10 cellular contexts compared by ENCODE assay signal in genomic region chr14:82855912-82856381, GRCh38.
DNase-seq lines count a peak whose midpoint lies in the region; ATAC-seq and TF ChIP-seq lines count a peak whose summit lies in the region.
"Had no signal": no experiment of that assay in that cellular context is flagged by ENCODE, and none has a peak within 500 bp of the region (broad histone marks: within the 10 kb centered on the region; RNA-seq: fewer than 3 reads in every experiment).

No MANE protein-coding gene starts in this region.

- intact Hi-C loops in posterior vena cava (cut with DNase I) = loop anchor here in 1 of 2 donors (10.0 kb wide), 1 partner anchor 609 kb away; no protein-coding TSS in a partner anchor
- intact Hi-C loops in left cardiac atrium (cut with DNase I) = no loop called here

- H3K4me3 ChIP-seq in GM06990 (replicated peaks; ENCODE audit: low read depth, low read length) = no peak overlapping the region

- peak; percentile 28 for TF ChIP-seq CTCF in GM06990 (IDR thresholded peaks at IDR 0.05; ENCODE audit: insufficient read depth, low read length, poor library complexity, severe bottlenecking)
- peak; percentile 62 to 69 (median 62) for TF ChIP-seq CTCF in nephron (IDR thresholded peaks at IDR 0.05; ENCODE audit: unreplicated experiment in 3 of 3)

- no peaks in the 10 kb centered on the region for H3K36me3 Mint-ChIP-seq in nephron (ENCODE audit: low read depth)
- H3K36me3 Mint-ChIP-seq: naive B cell had no signal

- no peak for DNase-seq in GM06990 (ENCODE audit: extremely low read depth, insufficient read length)
- peak; percentile 7 to 75 (median 30) for DNase-seq in NCI-H1417 (lab: John Stamatoyannopoulos, UW)
- peak; percentile 95 for DNase-seq in astrocyte of the hippocampus (ENCODE audit: low read depth, low spot score)
- no peak for DNase-seq in posterior vena cava (ENCODE audit: low spot score)
- DNase-seq in activated effector memory CD4-positive, alpha-beta T cell treated with anti-CD3 and anti-CD28 coated beads, Interleukin-2, amount 50 U/mL, for 16 hours = no peak
- no peak for DNase-seq in left cardiac atrium
- DNase-seq: naive B cell had no signal

- H3K4me1 Mint-ChIP-seq in nephron = peaks cover 30% of the 10 kb centered on the region
- H3K4me1 Mint-ChIP-seq: naive B cell had no signal

- H3K9me3 Mint-ChIP-seq in nephron = no peaks in the 10 kb centered on the region

- ATAC-seq in GM19463 (IDR thresholded peaks at IDR 0.05; ENCODE audit: unreplicated experiment) = no peak
- ATAC-seq in left cardiac atrium = no peak
- ATAC-seq: HCT116 had no signal

- H3K27ac Mint-ChIP-seq in nephron = peak overlapping the region; percentile 15 to 83 (median 49)
- H3K27ac Mint-ChIP-seq: naive B cell had no signal

- H3K36me3 ChIP-seq in GM06990 (ENCODE audit: control insufficient read depth, insufficient read depth, low read length) = no peaks in the 10 kb centered on the region

- H3K4me3 Mint-ChIP-seq in nephron = no peak overlapping the region
- H3K4me3 Mint-ChIP-seq: naive B cell had no signal

- peaks cover 3% of the 10 kb centered on the region for H3K27me3 Mint-ChIP-seq in nephron (ENCODE audit: low read depth)
- H3K27me3 Mint-ChIP-seq: naive B cell had no signal

- no peaks in the 10 kb centered on the region for H3K27me3 ChIP-seq in GM06990 (replicated peaks; ENCODE audit: control insufficient read depth, insufficient read depth, low read length)

Comparison
In these comparisons a context has a peak if more than half of its experiments do, and no peak if none do; other contexts are left out.
1. DNase-seq: peak in NCI-H1417 (3 of 3) and astrocyte of the hippocampus (single experiment); none in GM06990 (single experiment), posterior vena cava (single experiment), activated effector memory CD4-positive, alpha-beta T cell treated with anti-CD3 and anti-CD28 coated beads, Interleukin-2, amount 50 U/mL, for 16 hours (single experiment) and left cardiac atrium (single experiment).